In genomic region chr5:81147970-81148571, GRCh38 we compare ENCODE assay signal across 25 cellular contexts.
A peak's percentile ranks its signal among the peaks of the same experiment; 100 is the strongest.
DNase-seq lines count a peak whose midpoint lies in the region; ATAC-seq, FAIRE-seq and TF ChIP-seq lines count a peak whose summit lies in the region.
"Had no signal": no experiment of that assay in that cellular context is flagged by ENCODE, and none has a peak within 500 bp of the region (broad histone marks: within the 10 kb centered on the region; RNA-seq: fewer than 3 reads in every experiment).

No MANE protein-coding gene starts in this region.

- H3K36me3 Mint-ChIP-seq in activated CD8-positive, alpha-beta memory T cell treated with anti-CD3 and anti-CD28 coated beads, Interleukin-2, amount 10 ng/mL, durations not matched to agents 7 days and 5 days, result peaks cover under 1% of the 10 kb centered on the region

- ATAC-seq in activated CD8-positive, alpha-beta memory T cell treated with anti-CD3 and anti-CD28 coated beads, Interleukin-2, amount 10 ng/mL, durations not matched to agents 7 days and 5 days, result peak; percentile 51
- ATAC-seq: foreskin keratinocyte had no signal

- H3K9me3 Mint-ChIP-seq in activated CD8-positive, alpha-beta memory T cell treated with anti-CD3 and anti-CD28 coated beads, Interleukin-2, amount 10 ng/mL, durations not matched to agents 7 days and 5 days (ENCODE audit: low read depth), result peaks cover under 1% of the 10 kb centered on the region

- H3K9me3 ChIP-seq in esophagus muscularis mucosa (no peaks in the 10 kb centered on the region), osteoblast (ENCODE audit: low read depth, low read length) (no peaks in the 10 kb centered on the region)
- H3K9me3 ChIP-seq: BLaER1, spleen had no signal

- no peak overlapping the region for H3K27ac ChIP-seq in esophagus muscularis mucosa (replicated peaks in 1 of 4)
- no peak overlapping the region for H3K27ac ChIP-seq in osteoblast (ENCODE audit: low read depth, low read length)
- H3K27ac ChIP-seq: BLaER1, foreskin keratinocyte, spleen had no signal

- peak overlapping the region; percentile 23 for H3K4me3 Mint-ChIP-seq in activated CD8-positive, alpha-beta memory T cell treated with anti-CD3 and anti-CD28 coated beads, Interleukin-2, amount 10 ng/mL, durations not matched to agents 7 days and 5 days
- H3K4me3 Mint-ChIP-seq: neural crest cell had no signal

- 71% methylated on average over 6 of the region's 6 CpGs for WGBS in esophagus muscularis mucosa

- intact Hi-C loops in esophagus muscularis mucosa (cut with DNase I), result no loop called here

- no peaks in the 10 kb centered on the region for H4K20me1 ChIP-seq in osteoblast (ENCODE audit: insufficient read depth, low read length)
- H4K20me1 ChIP-seq: BLaER1 had no signal

- H3K4me3 ChIP-seq in esophagus muscularis mucosa, result no peak overlapping the region
- H3K4me3 ChIP-seq in osteoblast (ENCODE audit: insufficient read depth, low read length), result peak overlapping the region; percentile 45
- H3K4me3 ChIP-seq: BLaER1 had no signal

- TF ChIP-seq EP300 in esophagus muscularis mucosa (IDR thresholded peaks at IDR 0.05), result no peak

- no peaks in the 10 kb centered on the region for H3K27me3 Mint-ChIP-seq in activated CD8-positive, alpha-beta memory T cell treated with anti-CD3 and anti-CD28 coated beads, Interleukin-2, amount 10 ng/mL, durations not matched to agents 7 days and 5 days

- peak overlapping the region; percentile 59 for H3K27ac Mint-ChIP-seq in activated CD8-positive, alpha-beta memory T cell treated with anti-CD3 and anti-CD28 coated beads, Interleukin-2, amount 10 ng/mL, durations not matched to agents 7 days and 5 days

- peak overlapping the region; percentile 65 for H2AFZ ChIP-seq in osteoblast (ENCODE audit: low read length)

- H3K4me2 ChIP-seq in osteoblast (ENCODE audit: insufficient read depth, low read length), result peak overlapping the region; percentile 43
- H3K4me2 ChIP-seq: BLaER1 had no signal

- no peak for TF ChIP-seq CTCF in esophagus muscularis mucosa (IDR thresholded peaks at IDR 0.05)
- no peak for TF ChIP-seq CTCF in osteoblast (IDR thresholded peaks at IDR 0.05; ENCODE audit: extremely low read depth, low read depth, low read length)

- peaks cover 8% of the 10 kb centered on the region for H3K4me1 Mint-ChIP-seq in activated CD8-positive, alpha-beta memory T cell treated with anti-CD3 and anti-CD28 coated beads, Interleukin-2, amount 10 ng/mL, durations not matched to agents 7 days and 5 days
- H3K4me1 Mint-ChIP-seq: neural crest cell had no signal

- H3K4me1 ChIP-seq in esophagus muscularis mucosa (no peaks in the 10 kb centered on the region), osteoblast (ENCODE audit: insufficient read depth, low read length) (no peaks in the 10 kb centered on the region)
- H3K4me1 ChIP-seq: BLaER1, foreskin keratinocyte, spleen had no signal

- CTCF ChIA-PET in activated CD8-positive, alpha-beta memory T cell treated with anti-CD3 and anti-CD28 coated beads, Interleukin-2, amount 10 ng/mL, durations not matched to agents 7 days and 5 days (lab: Charles Lee), result interaction anchor here (1.0 to 1.7 kb wide), 2 partner anchors 40 to 47 kb away, joined by 3 to 6 read pairs; no protein-coding TSS in a partner anchor

- FAIRE-seq in HTR-8/SVneo (lab: Jason Lieb, UNC), result no peak
- FAIRE-seq: bronchial epithelial cell, endothelial cell of umbilical vein, H1, urothelium cell line had no signal

- H3K27me3 ChIP-seq in esophagus muscularis mucosa (no peaks in the 10 kb centered on the region), osteoblast (ENCODE audit: insufficient read depth, low read length) (peaks cover 25% of the 10 kb centered on the region)
- H3K27me3 ChIP-seq: BLaER1, spleen had no signal

- TF ChIP-seq POLR2A in esophagus muscularis mucosa (IDR thresholded peaks at IDR 0.05; ENCODE audit: low read depth), result no peak

- no peaks in the 10 kb centered on the region for H3K36me3 ChIP-seq in esophagus muscularis mucosa
- H3K36me3 ChIP-seq in osteoblast (ENCODE audit: insufficient read depth, low read length), result no peaks in the 10 kb centered on the region
- H3K36me3 ChIP-seq: BLaER1, spleen had no signal

- no peaks in the 10 kb centered on the region for H3K79me2 ChIP-seq in osteoblast (ENCODE audit: insufficient read depth, low read length)

- DNase-seq in activated CD8-positive, alpha-beta memory T cell treated with anti-CD3 and anti-CD28 coated beads, Interleukin-2, amount 10 ng/mL, durations not matched to agents 7 days and 5 days, result no peak
- DNase-seq in activated CD8-positive, alpha-beta memory T cell treated with anti-CD3 and anti-CD28 coated beads, Interleukin-2, amount 50 U/mL, for 4 hours, result no peak
- DNase-seq in NCI-H69 (lab: John Stamatoyannopoulos, UW) (peak; percentile 14), esophagus muscularis mucosa (ENCODE audit: extremely low spot score) (peak; percentile 14), osteoblast (ENCODE audit: insufficient read length, low spot score, missing footprints) (no peak), NCI-H226 (no peak), HTR-8/SVneo (ENCODE audit: insufficient read length, low spot score) (no peak)
- no peak for DNase-seq in activated CD8-positive, alpha-beta memory T cell treated with anti-CD3 and anti-CD28 coated beads, Interleukin-2, amount 50 U/mL, for 48 hours
- DNase-seq: activated CD4-positive, alpha-beta T cell treated with anti-CD3 and anti-CD28 coated beads for 1 hour; foreskin keratinocyte; GDM1; Kasumi-1; mesenchymal stem cell; NCI-H1092 treated with DMSO at 0.1 percent for 48 hours; NCI-H2081 treated with DMSO at 0.1 percent for 48 hours; NCI-H748 treated with DMSO at 0.1 percent for 48 hours; spleen; stimulated activated CD8-positive, alpha-beta memory T cell treated with anti-CD3 and anti-CD28 coated beads, Interleukin-4, amount 100 ng/mL, for 48 hours; T1000 had no signal

Comparison
In these comparisons a context has a peak if more than half of its experiments do, and no peak if none do; other contexts are left out.
1. DNase-seq: peak in NCI-H69 (single experiment) and esophagus muscularis mucosa (single experiment); none in activated CD8-positive, alpha-beta memory T cell treated with anti-CD3 and anti-CD28 coated beads, Interleukin-2, amount 10 ng/mL, durations not matched to agents 7 days and 5 days (single experiment), activated CD8-positive, alpha-beta memory T cell treated with anti-CD3 and anti-CD28 coated beads, Interleukin-2, amount 50 U/mL, for 4 hours (single experiment), osteoblast (single experiment), NCI-H226 (single experiment), activated CD8-positive, alpha-beta memory T cell treated with anti-CD3 and anti-CD28 coated beads, Interleukin-2, amount 50 U/mL, for 48 hours (single experiment) and HTR-8/SVneo (single experiment).